ENCODE assay signal across 1 cellular context in the genomic region with DNA sequence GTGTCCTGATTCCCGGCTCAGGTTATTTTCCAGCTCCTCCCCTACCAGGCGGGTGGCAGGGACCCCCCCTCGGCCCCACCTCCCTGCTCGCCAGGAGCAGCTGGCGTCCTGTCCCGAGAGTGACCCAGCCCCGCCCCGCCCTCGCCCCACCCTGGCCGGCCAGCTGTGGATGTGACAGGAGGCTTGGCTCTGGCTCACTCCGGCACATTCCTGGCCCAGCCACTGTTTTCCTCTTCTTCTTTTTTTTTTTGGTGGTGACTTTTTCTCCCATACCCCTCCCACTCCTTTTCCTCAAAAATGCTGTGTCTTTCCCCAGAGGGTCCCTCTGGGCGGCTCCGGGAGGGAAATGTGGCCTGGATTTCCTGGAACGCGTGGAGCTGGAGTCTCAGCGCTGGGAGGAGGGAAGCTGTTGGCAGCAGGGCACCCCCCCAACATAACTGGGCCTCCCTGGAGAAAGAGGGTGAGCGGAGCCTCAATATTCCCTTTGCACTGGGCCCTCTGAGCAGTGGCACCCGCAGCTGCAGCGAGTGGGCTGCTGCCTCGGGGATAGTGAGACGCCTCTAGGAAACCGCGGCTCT.
TF ChIP-seq lines count a peak whose summit lies in the region.

No MANE protein-coding gene starts in this region.

TF ChIP-seq in SK-N-SH, 30 proteins besides CTCF, POLR2A, EP300 and RAD21 (continued from another document):
- TF ChIP-seq, protein P1, sequence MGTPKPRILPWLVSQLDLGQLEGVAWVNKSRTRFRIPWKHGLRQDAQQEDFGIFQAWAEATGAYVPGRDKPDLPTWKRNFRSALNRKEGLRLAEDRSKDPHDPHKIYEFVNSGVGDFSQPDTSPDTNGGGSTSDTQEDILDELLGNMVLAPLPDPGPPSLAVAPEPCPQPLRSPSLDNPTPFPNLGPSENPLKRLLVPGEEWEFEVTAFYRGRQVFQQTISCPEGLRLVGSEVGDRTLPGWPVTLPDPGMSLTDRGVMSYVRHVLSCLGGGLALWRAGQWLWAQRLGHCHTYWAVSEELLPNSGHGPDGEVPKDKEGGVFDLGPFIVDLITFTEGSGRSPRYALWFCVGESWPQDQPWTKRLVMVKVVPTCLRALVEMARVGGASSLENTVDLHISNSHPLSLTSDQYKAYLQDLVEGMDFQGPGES (IDR thresholded peaks at IDR 0.05; ENCODE audit: low read depth, low read length): no peak
- no peak for TF ChIP-seq FOXM1 (IDR thresholded peaks at IDR 0.05; ENCODE audit: low read depth)
- no peak for TF ChIP-seq RXRA (IDR thresholded peaks at IDR 0.05; ENCODE audit: borderline replicate concordance, low read depth)
- TF ChIP-seq, protein P2, sequence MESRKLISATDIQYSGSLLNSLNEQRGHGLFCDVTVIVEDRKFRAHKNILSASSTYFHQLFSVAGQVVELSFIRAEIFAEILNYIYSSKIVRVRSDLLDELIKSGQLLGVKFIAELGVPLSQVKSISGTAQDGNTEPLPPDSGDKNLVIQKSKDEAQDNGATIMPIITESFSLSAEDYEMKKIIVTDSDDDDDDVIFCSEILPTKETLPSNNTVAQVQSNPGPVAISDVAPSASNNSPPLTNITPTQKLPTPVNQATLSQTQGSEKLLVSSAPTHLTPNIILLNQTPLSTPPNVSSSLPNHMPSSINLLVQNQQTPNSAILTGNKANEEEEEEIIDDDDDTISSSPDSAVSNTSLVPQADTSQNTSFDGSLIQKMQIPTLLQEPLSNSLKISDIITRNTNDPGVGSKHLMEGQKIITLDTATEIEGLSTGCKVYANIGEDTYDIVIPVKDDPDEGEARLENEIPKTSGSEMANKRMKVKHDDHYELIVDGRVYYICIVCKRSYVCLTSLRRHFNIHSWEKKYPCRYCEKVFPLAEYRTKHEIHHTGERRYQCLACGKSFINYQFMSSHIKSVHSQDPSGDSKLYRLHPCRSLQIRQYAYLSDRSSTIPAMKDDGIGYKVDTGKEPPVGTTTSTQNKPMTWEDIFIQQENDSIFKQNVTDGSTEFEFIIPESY (IDR thresholded peaks at IDR 0.05; ENCODE audit: borderline replicate concordance, low read depth): no peak
- TF ChIP-seq, protein P3, sequence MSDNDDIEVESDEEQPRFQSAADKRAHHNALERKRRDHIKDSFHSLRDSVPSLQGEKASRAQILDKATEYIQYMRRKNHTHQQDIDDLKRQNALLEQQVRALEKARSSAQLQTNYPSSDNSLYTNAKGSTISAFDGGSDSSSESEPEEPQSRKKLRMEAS (IDR thresholded peaks at IDR 0.05; ENCODE audit: low read depth): no peak
- TF ChIP-seq, protein P4, sequence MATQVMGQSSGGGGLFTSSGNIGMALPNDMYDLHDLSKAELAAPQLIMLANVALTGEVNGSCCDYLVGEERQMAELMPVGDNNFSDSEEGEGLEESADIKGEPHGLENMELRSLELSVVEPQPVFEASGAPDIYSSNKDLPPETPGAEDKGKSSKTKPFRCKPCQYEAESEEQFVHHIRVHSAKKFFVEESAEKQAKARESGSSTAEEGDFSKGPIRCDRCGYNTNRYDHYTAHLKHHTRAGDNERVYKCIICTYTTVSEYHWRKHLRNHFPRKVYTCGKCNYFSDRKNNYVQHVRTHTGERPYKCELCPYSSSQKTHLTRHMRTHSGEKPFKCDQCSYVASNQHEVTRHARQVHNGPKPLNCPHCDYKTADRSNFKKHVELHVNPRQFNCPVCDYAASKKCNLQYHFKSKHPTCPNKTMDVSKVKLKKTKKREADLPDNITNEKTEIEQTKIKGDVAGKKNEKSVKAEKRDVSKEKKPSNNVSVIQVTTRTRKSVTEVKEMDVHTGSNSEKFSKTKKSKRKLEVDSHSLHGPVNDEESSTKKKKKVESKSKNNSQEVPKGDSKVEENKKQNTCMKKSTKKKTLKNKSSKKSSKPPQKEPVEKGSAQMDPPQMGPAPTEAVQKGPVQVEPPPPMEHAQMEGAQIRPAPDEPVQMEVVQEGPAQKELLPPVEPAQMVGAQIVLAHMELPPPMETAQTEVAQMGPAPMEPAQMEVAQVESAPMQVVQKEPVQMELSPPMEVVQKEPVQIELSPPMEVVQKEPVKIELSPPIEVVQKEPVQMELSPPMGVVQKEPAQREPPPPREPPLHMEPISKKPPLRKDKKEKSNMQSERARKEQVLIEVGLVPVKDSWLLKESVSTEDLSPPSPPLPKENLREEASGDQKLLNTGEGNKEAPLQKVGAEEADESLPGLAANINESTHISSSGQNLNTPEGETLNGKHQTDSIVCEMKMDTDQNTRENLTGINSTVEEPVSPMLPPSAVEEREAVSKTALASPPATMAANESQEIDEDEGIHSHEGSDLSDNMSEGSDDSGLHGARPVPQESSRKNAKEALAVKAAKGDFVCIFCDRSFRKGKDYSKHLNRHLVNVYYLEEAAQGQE (IDR thresholded peaks at IDR 0.05; ENCODE audit: low read depth, low read length): no peak
- TF ChIP-seq, protein P5, sequence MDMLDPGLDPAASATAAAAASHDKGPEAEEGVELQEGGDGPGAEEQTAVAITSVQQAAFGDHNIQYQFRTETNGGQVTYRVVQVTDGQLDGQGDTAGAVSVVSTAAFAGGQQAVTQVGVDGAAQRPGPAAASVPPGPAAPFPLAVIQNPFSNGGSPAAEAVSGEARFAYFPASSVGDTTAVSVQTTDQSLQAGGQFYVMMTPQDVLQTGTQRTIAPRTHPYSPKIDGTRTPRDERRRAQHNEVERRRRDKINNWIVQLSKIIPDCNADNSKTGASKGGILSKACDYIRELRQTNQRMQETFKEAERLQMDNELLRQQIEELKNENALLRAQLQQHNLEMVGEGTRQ (IDR thresholded peaks at IDR 0.05; ENCODE audit: borderline replicate concordance, low read depth, low read length): no peak
- TF ChIP-seq GATA2 (CRISPR knock-in tag; IDR thresholded peaks at IDR 0.05): no peak
- TF ChIP-seq FOSL2 (IDR thresholded peaks at IDR 0.05; ENCODE audit: borderline replicate concordance, low read depth): no peak
- no peak for TF ChIP-seq YY1 (IDR thresholded peaks at IDR 0.05; ENCODE audit: low read depth)
- no peak for TF ChIP-seq MXI1 (IDR thresholded peaks at IDR 0.05; ENCODE audit: low read depth, low read length)
TF ChIP-seq in SK-N-SH: peak in this region for 0.
